Comparison of ENCODE assay signal across 1 cellular context in the genomic region with DNA sequence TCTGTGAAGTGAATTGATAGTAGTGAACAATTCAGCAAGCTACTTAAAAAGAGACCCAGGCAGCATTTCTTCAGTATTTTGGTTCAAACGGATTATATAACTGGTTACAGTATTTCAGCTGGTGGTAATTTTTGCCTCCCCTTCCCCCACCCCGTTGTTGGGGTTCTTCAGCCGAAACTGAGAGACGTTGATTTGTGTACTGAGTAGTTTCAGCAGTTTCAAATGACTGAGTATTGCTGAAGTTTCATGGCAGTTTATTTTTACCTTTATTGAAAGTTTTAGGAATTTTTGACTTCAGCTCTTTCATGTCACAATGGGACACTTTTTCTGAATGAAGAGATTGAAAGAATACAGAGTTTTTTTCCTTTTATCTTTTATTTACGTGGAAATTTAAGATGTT.
A peak's percentile ranks its signal among the peaks of the same experiment; 100 is the strongest.
TF ChIP-seq lines count a peak whose summit lies in the region.

No MANE protein-coding gene starts in this region.

TF ChIP-seq in GM12878, 131 proteins besides CTCF, POLR2A, EP300 and RAD21 (continued from another document and continues in another):
- TF ChIP-seq, protein P1, sequence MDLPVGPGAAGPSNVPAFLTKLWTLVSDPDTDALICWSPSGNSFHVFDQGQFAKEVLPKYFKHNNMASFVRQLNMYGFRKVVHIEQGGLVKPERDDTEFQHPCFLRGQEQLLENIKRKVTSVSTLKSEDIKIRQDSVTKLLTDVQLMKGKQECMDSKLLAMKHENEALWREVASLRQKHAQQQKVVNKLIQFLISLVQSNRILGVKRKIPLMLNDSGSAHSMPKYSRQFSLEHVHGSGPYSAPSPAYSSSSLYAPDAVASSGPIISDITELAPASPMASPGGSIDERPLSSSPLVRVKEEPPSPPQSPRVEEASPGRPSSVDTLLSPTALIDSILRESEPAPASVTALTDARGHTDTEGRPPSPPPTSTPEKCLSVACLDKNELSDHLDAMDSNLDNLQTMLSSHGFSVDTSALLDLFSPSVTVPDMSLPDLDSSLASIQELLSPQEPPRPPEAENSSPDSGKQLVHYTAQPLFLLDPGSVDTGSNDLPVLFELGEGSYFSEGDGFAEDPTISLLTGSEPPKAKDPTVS (IDR thresholded peaks at IDR 0.05; ENCODE audit: low read depth, low read length), result no peak
- no peak for TF ChIP-seq BRCA1 (IDR thresholded peaks at IDR 0.05; ENCODE audit: low read depth, low read length)
- no peak for TF ChIP-seq SREBF2 (IDR thresholded peaks at IDR 0.05; ENCODE audit: low read length)
- no peak for TF ChIP-seq NR2F1 (conservative IDR thresholded peaks at IDR 0.05)
- peak; percentile 68 for TF ChIP-seq CREM (IDR thresholded peaks at IDR 0.05; ENCODE audit: low read depth)
- TF ChIP-seq, protein P2, sequence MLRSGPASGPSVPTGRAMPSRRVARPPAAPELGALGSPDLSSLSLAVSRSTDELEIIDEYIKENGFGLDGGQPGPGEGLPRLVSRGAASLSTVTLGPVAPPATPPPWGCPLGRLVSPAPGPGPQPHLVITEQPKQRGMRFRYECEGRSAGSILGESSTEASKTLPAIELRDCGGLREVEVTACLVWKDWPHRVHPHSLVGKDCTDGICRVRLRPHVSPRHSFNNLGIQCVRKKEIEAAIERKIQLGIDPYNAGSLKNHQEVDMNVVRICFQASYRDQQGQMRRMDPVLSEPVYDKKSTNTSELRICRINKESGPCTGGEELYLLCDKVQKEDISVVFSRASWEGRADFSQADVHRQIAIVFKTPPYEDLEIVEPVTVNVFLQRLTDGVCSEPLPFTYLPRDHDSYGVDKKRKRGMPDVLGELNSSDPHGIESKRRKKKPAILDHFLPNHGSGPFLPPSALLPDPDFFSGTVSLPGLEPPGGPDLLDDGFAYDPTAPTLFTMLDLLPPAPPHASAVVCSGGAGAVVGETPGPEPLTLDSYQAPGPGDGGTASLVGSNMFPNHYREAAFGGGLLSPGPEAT (IDR thresholded peaks at IDR 0.05; ENCODE audit: low read depth), result peak; percentile 37; the same call in 1 of the 2 replicates
- TF ChIP-seq, protein P3, sequence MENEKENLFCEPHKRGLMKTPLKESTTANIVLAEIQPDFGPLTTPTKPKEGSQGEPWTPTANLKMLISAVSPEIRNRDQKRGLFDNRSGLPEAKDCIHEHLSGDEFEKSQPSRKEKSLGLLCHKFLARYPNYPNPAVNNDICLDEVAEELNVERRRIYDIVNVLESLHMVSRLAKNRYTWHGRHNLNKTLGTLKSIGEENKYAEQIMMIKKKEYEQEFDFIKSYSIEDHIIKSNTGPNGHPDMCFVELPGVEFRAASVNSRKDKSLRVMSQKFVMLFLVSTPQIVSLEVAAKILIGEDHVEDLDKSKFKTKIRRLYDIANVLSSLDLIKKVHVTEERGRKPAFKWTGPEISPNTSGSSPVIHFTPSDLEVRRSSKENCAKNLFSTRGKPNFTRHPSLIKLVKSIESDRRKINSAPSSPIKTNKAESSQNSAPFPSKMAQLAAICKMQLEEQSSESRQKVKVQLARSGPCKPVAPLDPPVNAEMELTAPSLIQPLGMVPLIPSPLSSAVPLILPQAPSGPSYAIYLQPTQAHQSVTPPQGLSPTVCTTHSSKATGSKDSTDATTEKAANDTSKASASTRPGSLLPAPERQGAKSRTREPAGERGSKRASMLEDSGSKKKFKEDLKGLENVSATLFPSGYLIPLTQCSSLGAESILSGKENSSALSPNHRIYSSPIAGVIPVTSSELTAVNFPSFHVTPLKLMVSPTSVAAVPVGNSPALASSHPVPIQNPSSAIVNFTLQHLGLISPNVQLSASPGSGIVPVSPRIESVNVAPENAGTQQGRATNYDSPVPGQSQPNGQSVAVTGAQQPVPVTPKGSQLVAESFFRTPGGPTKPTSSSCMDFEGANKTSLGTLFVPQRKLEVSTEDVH (IDR thresholded peaks at IDR 0.05; ENCODE audit: low read depth, partially characterized antibody), result no peak
- TF ChIP-seq ZNF622 (IDR thresholded peaks at IDR 0.05), result no peak
- TF ChIP-seq CHD4 (IDR thresholded peaks at IDR 0.05), result no peak
- TF ChIP-seq, protein P4, sequence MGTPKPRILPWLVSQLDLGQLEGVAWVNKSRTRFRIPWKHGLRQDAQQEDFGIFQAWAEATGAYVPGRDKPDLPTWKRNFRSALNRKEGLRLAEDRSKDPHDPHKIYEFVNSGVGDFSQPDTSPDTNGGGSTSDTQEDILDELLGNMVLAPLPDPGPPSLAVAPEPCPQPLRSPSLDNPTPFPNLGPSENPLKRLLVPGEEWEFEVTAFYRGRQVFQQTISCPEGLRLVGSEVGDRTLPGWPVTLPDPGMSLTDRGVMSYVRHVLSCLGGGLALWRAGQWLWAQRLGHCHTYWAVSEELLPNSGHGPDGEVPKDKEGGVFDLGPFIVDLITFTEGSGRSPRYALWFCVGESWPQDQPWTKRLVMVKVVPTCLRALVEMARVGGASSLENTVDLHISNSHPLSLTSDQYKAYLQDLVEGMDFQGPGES (IDR thresholded peaks at IDR 0.05), result no peak
- no peak for TF ChIP-seq HDAC6 (IDR thresholded peaks at IDR 0.05; ENCODE audit: unreplicated experiment)
- TF ChIP-seq MTA3 (IDR thresholded peaks at IDR 0.05; ENCODE audit: borderline replicate concordance, low read length), result no peak; the same call in 1 of the 2 replicates
- TF ChIP-seq NFXL1 (IDR thresholded peaks at IDR 0.05; ENCODE audit: borderline replicate concordance), result no peak
- TF ChIP-seq, protein P5, sequence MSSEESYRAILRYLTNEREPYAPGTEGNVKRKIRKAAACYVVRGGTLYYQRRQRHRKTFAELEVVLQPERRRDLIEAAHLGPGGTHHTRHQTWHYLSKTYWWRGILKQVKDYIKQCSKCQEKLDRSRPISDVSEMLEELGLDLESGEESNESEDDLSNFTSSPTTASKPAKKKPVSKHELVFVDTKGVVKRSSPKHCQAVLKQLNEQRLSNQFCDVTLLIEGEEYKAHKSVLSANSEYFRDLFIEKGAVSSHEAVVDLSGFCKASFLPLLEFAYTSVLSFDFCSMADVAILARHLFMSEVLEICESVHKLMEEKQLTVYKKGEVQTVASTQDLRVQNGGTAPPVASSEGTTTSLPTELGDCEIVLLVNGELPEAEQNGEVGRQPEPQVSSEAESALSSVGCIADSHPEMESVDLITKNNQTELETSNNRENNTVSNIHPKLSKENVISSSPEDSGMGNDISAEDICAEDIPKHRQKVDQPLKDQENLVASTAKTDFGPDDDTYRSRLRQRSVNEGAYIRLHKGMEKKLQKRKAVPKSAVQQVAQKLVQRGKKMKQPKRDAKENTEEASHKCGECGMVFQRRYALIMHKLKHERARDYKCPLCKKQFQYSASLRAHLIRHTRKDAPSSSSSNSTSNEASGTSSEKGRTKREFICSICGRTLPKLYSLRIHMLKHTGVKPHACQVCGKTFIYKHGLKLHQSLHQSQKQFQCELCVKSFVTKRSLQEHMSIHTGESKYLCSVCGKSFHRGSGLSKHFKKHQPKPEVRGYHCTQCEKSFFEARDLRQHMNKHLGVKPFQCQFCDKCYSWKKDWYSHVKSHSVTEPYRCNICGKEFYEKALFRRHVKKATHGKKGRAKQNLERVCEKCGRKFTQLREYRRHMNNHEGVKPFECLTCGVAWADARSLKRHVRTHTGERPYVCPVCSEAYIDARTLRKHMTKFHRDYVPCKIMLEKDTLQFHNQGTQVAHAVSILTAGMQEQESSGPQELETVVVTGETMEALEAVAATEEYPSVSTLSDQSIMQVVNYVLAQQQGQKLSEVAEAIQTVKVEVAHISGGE (CRISPR knock-in tag; IDR thresholded peaks at IDR 0.05), result no peak
- TF ChIP-seq SP1 (IDR thresholded peaks at IDR 0.05; ENCODE audit: low read depth, low read length), result peak; percentile 25
- no peak for TF ChIP-seq GABPA (IDR thresholded peaks at IDR 0.05; ENCODE audit: low read depth)
- peak; percentile 86 for TF ChIP-seq CHD2 (IDR thresholded peaks at IDR 0.05; ENCODE audit: borderline replicate concordance, low read depth, low read length)
- TF ChIP-seq SMAD5 (IDR thresholded peaks at IDR 0.05; ENCODE audit: low read depth), result no peak
- TF ChIP-seq, protein P6, sequence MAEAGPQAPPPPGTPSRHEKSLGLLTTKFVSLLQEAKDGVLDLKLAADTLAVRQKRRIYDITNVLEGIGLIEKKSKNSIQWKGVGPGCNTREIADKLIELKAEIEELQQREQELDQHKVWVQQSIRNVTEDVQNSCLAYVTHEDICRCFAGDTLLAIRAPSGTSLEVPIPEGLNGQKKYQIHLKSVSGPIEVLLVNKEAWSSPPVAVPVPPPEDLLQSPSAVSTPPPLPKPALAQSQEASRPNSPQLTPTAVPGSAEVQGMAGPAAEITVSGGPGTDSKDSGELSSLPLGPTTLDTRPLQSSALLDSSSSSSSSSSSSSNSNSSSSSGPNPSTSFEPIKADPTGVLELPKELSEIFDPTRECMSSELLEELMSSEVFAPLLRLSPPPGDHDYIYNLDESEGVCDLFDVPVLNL (IDR thresholded peaks at IDR 0.05; ENCODE audit: low read depth, low read length), result no peak
- TF ChIP-seq LARP7 (IDR thresholded peaks at IDR 0.05), result no peak
- TF ChIP-seq, protein P7, sequence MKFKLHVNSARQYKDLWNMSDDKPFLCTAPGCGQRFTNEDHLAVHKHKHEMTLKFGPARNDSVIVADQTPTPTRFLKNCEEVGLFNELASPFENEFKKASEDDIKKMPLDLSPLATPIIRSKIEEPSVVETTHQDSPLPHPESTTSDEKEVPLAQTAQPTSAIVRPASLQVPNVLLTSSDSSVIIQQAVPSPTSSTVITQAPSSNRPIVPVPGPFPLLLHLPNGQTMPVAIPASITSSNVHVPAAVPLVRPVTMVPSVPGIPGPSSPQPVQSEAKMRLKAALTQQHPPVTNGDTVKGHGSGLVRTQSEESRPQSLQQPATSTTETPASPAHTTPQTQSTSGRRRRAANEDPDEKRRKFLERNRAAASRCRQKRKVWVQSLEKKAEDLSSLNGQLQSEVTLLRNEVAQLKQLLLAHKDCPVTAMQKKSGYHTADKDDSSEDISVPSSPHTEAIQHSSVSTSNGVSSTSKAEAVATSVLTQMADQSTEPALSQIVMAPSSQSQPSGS (IDR thresholded peaks at IDR 0.05; ENCODE audit: low read length), result peak; percentile 74
- TF ChIP-seq NR2C1 (IDR thresholded peaks at IDR 0.05), result no peak
- TF ChIP-seq CBX5 (IDR thresholded peaks at IDR 0.05; ENCODE audit: low read depth), result no peak
- TF ChIP-seq NRF1 (conservative IDR thresholded peaks at IDR 0.05; ENCODE audit: low read depth, low read length), result no peak
- no peak for TF ChIP-seq BACH1 (IDR thresholded peaks at IDR 0.05; ENCODE audit: borderline replicate concordance)
- no peak for TF ChIP-seq ZSCAN29 (IDR thresholded peaks at IDR 0.05)
- TF ChIP-seq YY1 (IDR thresholded peaks at IDR 0.05; ENCODE audit: low read depth, low read length), result no peak
- TF ChIP-seq RUNX3 (IDR thresholded peaks at IDR 0.05; ENCODE audit: low read length), result peak; percentile 75
- no peak for TF ChIP-seq JUND (IDR thresholded peaks at IDR 0.05; ENCODE audit: low read depth, low read length)
- no peak for TF ChIP-seq ZNF217 (IDR thresholded peaks at IDR 0.05)
- peak; percentile 69; the same call in 1 of the 2 replicates for TF ChIP-seq ZNF24 (IDR thresholded peaks at IDR 0.05)
- TF ChIP-seq ZBED1 (IDR thresholded peaks at IDR 0.05; ENCODE audit: borderline replicate concordance), result no peak
- TF ChIP-seq STAT3 (IDR thresholded peaks at IDR 0.05; ENCODE audit: low read depth, low read length), result no peak
- TF ChIP-seq POU2F2 (IDR thresholded peaks at IDR 0.05; ENCODE audit: borderline replicate concordance, low read depth, low read length), result no peak
- peak; percentile 74; the same call in 1 of the 2 replicates for TF ChIP-seq ASH2L (IDR thresholded peaks at IDR 0.05; ENCODE audit: borderline replicate concordance, low read depth)
- no peak for TF ChIP-seq RBBP5 (conservative IDR thresholded peaks at IDR 0.05)
- TF ChIP-seq, protein P8, sequence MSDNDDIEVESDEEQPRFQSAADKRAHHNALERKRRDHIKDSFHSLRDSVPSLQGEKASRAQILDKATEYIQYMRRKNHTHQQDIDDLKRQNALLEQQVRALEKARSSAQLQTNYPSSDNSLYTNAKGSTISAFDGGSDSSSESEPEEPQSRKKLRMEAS (IDR thresholded peaks at IDR 0.05; ENCODE audit: low read depth, low read length), result no peak
- TF ChIP-seq FOXM1 (IDR thresholded peaks at IDR 0.05; ENCODE audit: low read depth, low read length), result peak; percentile 78; the same call in 1 of the 2 replicates
- TF ChIP-seq POLR2AphosphoS2 (IDR thresholded peaks at IDR 0.05; ENCODE audit: low read depth, low read length), result no peak
- peak; percentile 20; the same call in 1 of the 2 replicates for TF ChIP-seq DPF2 (IDR thresholded peaks at IDR 0.05)
- no peak for TF ChIP-seq ESRRA (IDR thresholded peaks at IDR 0.05; ENCODE audit: low read length)
- TF ChIP-seq NBN (IDR thresholded peaks at IDR 0.05), result no peak; the same call in 1 of the 2 replicates
- no peak for TF ChIP-seq YBX1 (IDR thresholded peaks at IDR 0.05)
- TF ChIP-seq MXI1 (IDR thresholded peaks at IDR 0.05; ENCODE audit: low read depth, low read length), result peak; percentile 54; the same call in 1 of the 2 replicates
- TF ChIP-seq RELA (IDR thresholded peaks at IDR 0.05; ENCODE audit: borderline replicate concordance, partially characterized antibody), result no peak
- peak; percentile 18; the same call in 1 of the 2 replicates for TF ChIP-seq IKZF1 (conservative IDR thresholded peaks at IDR 0.05)
- TF ChIP-seq NFIC (IDR thresholded peaks at IDR 0.05; ENCODE audit: low read depth, low read length), result peak; percentile 69
- TF ChIP-seq EED (IDR thresholded peaks at IDR 0.05; ENCODE audit: low read depth), result peak; percentile 76
- peak; percentile 87 for TF ChIP-seq MEF2A (IDR thresholded peaks at IDR 0.05; ENCODE audit: insufficient read depth, low read depth, low read length)
- TF ChIP-seq SMAD1 (IDR thresholded peaks at IDR 0.05; ENCODE audit: low read depth, partially characterized antibody), result no peak
- TF ChIP-seq, protein P9, sequence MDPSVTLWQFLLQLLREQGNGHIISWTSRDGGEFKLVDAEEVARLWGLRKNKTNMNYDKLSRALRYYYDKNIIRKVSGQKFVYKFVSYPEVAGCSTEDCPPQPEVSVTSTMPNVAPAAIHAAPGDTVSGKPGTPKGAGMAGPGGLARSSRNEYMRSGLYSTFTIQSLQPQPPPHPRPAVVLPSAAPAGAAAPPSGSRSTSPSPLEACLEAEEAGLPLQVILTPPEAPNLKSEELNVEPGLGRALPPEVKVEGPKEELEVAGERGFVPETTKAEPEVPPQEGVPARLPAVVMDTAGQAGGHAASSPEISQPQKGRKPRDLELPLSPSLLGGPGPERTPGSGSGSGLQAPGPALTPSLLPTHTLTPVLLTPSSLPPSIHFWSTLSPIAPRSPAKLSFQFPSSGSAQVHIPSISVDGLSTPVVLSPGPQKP (IDR thresholded peaks at IDR 0.05; ENCODE audit: low read depth, low read length), result no peak
- peak; percentile 75 for TF ChIP-seq JUNB (IDR thresholded peaks at IDR 0.05)
- TF ChIP-seq RB1 (IDR thresholded peaks at IDR 0.05; ENCODE audit: borderline replicate concordance), result no peak
- TF ChIP-seq MYB (IDR thresholded peaks at IDR 0.05; ENCODE audit: borderline replicate concordance, low read depth, low read length), result no peak
- TF ChIP-seq SRF (IDR thresholded peaks at IDR 0.05; ENCODE audit: low read depth in 2 of 2, low read length in 2 of 2), result no peak
- TF ChIP-seq WRNIP1 (IDR thresholded peaks at IDR 0.05; ENCODE audit: borderline replicate concordance, low read depth, low read length), result no peak
- TF ChIP-seq ZNF207 (IDR thresholded peaks at IDR 0.05; ENCODE audit: borderline replicate concordance), result no peak
- no peak for TF ChIP-seq CREB1 (IDR thresholded peaks at IDR 0.05; ENCODE audit: low read depth)
- no peak for TF ChIP-seq HDGF (IDR thresholded peaks at IDR 0.05)
- peak; percentile 79 for TF ChIP-seq IRF4 (IDR thresholded peaks at IDR 0.05; ENCODE audit: low read depth, low read length)
- TF ChIP-seq NR2C2 (IDR thresholded peaks at IDR 0.05; ENCODE audit: borderline replicate concordance, control insufficient read depth, insufficient read length, low read depth), result no peak
- TF ChIP-seq RCOR1 (conservative IDR thresholded peaks at IDR 0.05; ENCODE audit: low read depth, low read length), result no peak
- TF ChIP-seq POLR2AphosphoS5 (IDR thresholded peaks at IDR 0.05; ENCODE audit: low read length), result no peak; the same call in 1 of the 2 replicates
